ENCODE assay signal across 27 cellular contexts in the genomic region with DNA sequence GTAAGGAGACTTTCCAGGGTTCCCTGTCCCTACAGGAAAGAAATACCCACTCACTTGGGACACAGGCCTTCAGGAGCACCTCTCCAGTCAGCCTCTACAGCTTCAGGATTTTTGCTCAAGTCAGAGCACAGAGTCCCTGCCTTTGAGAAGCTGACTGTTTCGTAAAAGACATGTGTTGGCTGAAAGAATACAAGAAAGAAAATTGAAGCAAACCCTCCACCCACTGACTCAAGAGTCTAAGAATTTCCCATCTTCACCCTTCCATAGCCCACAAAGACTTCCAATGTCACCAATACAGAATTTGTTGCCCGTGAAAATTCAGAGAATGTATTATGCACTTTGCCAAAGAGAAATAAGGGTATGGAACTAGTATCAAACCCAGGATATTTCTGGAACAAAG.
"Had no signal": no experiment of that assay in that cellular context is flagged by ENCODE, and none has a peak within 500 bp of the region (broad histone marks: within the 10 kb centered on the region; RNA-seq: fewer than 3 reads in every experiment).

No MANE protein-coding gene starts in this region.

- H3K4me1 Mint-ChIP-seq: stimulated activated memory B cell treated with anti-CD40 and anti-IgM and Interleukin-4, amounts not matched to agents 10 μg/mL and 1 μg/mL and 100 μg/mL, for 72 hours; WTC11 had no signal

- H3K4me3 ChIP-seq: hepatocyte, right lobe of liver, smooth muscle cell, thyroid gland, upper lobe of right lung had no signal

- H3K27me3 ChIP-seq: hepatocyte, right lobe of liver, thyroid gland, upper lobe of right lung had no signal

- ATAC-seq: activated CD4-positive, alpha-beta T cell treated with anti-CD3 and anti-CD28 coated beads for 36 hours; activated T-cell treated with anti-CD3 and anti-CD28 coated beads, Interleukin-2, amount 50 U/mL, for 4 hours; right lobe of liver; stimulated activated memory B cell treated with anti-CD40 and anti-IgM and Interleukin-4, amounts not matched to agents 10 μg/mL and 1 μg/mL and 100 μg/mL, for 72 hours; upper lobe of right lung; WTC11 had no signal

- H3K36me3 ChIP-seq: right lobe of liver, thyroid gland, upper lobe of right lung had no signal

- H3K27ac ChIP-seq: parathyroid adenoma, right lobe of liver, thyroid gland, upper lobe of right lung had no signal

- H3K36me3 Mint-ChIP-seq: stimulated activated memory B cell treated with anti-CD40 and anti-IgM and Interleukin-4, amounts not matched to agents 10 μg/mL and 1 μg/mL and 100 μg/mL, for 72 hours; WTC11 had no signal

- H3K4me2 ChIP-seq: hepatocyte, smooth muscle cell had no signal

- H3K9me3 ChIP-seq: right lobe of liver, thyroid gland, upper lobe of right lung had no signal

- DNase-seq: activated CD4-positive, alpha-beta T cell treated with anti-CD3 and anti-CD28 coated beads for 36 hours; activated CD4-positive, alpha-beta T cell treated with anti-CD3 and anti-CD28 coated beads, Interleukin-2, amount 50 U/mL, for 4 hours; activated CD8-positive, alpha-beta memory T cell treated with anti-CD3 and anti-CD28 coated beads for 24 hours; activated CD8-positive, alpha-beta memory T cell treated with anti-CD3 and anti-CD28 coated beads, Interleukin-2, amount 50 U/mL, for 4 hours; activated naive CD4-positive, alpha-beta T cell treated with Interleukin-2 at 50 U/mL for 16 hours; activated naive CD8-positive, alpha-beta T cell treated with anti-CD3 and anti-CD28 coated beads, Interleukin-2, amount 10 ng/mL, durations not matched to agents 7 days and 5 days; activated T-cell treated with anti-CD3 and anti-CD28 coated beads, Interleukin-2, amount 50 U/mL, for 4 hours; amygdala; caudate nucleus; dermis blood vessel endothelial cell; effector memory CD4-positive, alpha-beta T cell; foreskin melanocyte; kidney glomerular epithelial cell; midbrain; nucleus accumbens; right lobe of liver; stimulated activated CD4-positive, alpha-beta T cell treated with anti-CD3 and anti-CD28 coated beads, Interleukin-15, amount 100 ng/mL, for 24 hours; T-helper 1 cell; T-helper 9 cell; thyroid gland; upper lobe of right lung had no signal

- H3K27me3 Mint-ChIP-seq: activated CD4-positive, alpha-beta T cell treated with anti-CD3 and anti-CD28 coated beads for 36 hours; activated naive CD8-positive, alpha-beta T cell treated with anti-CD3 and anti-CD28 coated beads, Interleukin-2, amount 10 ng/mL, durations not matched to agents 7 days and 5 days; stimulated activated memory B cell treated with anti-CD40 and anti-IgM and Interleukin-4, amounts not matched to agents 10 μg/mL and 1 μg/mL and 100 μg/mL, for 72 hours had no signal

- H2AFZ ChIP-seq: hepatocyte, parathyroid adenoma had no signal

- H3K4me1 ChIP-seq: parathyroid adenoma, thyroid gland, upper lobe of right lung had no signal

- H3K79me2 ChIP-seq: hepatocyte had no signal

- H3K9ac ChIP-seq: parathyroid adenoma had no signal

- H3K4me3 Mint-ChIP-seq: activated CD4-positive, alpha-beta T cell treated with anti-CD3 and anti-CD28 coated beads for 36 hours; activated naive CD8-positive, alpha-beta T cell treated with anti-CD3 and anti-CD28 coated beads, Interleukin-2, amount 10 ng/mL, durations not matched to agents 7 days and 5 days; activated T-cell treated with anti-CD3 and anti-CD28 coated beads, Interleukin-2, amount 50 U/mL, for 4 hours; stimulated activated memory B cell treated with anti-CD40 and anti-IgM and Interleukin-4, amounts not matched to agents 10 μg/mL and 1 μg/mL and 100 μg/mL, for 72 hours; WTC11 had no signal

- H3K9me3 Mint-ChIP-seq: activated T-cell treated with anti-CD3 and anti-CD28 coated beads, Interleukin-2, amount 50 U/mL, for 4 hours; activated T-helper 2 cell treated with anti-CD3 and anti-CD28 coated beads, Interferon-gamma antibody, Interleukin-2, Interleukin-4, amounts not matched to agents 10 μg/mL and 5 μg/mL and 100 μg/mL, durations not matched to agents 14 hours and 24 hours and 36 hours; stimulated activated memory B cell treated with anti-CD40 and anti-IgM and Interleukin-4, amounts not matched to agents 10 μg/mL and 1 μg/mL and 100 μg/mL, for 72 hours; WTC11 had no signal

- H3K27ac Mint-ChIP-seq: activated CD4-positive, alpha-beta T cell treated with anti-CD3 and anti-CD28 coated beads for 36 hours; activated naive CD8-positive, alpha-beta T cell treated with anti-CD3 and anti-CD28 coated beads, Interleukin-2, amount 10 ng/mL, durations not matched to agents 7 days and 5 days; activated T-helper 2 cell treated with anti-CD3 and anti-CD28 coated beads, Interferon-gamma antibody, Interleukin-2, Interleukin-4, amounts not matched to agents 10 μg/mL and 5 μg/mL and 100 μg/mL, durations not matched to agents 14 hours and 24 hours and 36 hours; stimulated activated memory B cell treated with anti-CD40 and anti-IgM and Interleukin-4, amounts not matched to agents 10 μg/mL and 1 μg/mL and 100 μg/mL, for 72 hours; WTC11 had no signal
